ENCODE assay signal across 8 cellular contexts in genomic region chr10:4013651-4014085, GRCh38.
A peak's percentile ranks its signal among the peaks of the same experiment; 100 is the strongest.
DNase-seq lines count a peak whose midpoint lies in the region; ATAC-seq, FAIRE-seq and TF ChIP-seq lines count a peak whose summit lies in the region.

No MANE protein-coding gene starts in this region.

- H3K4me1 ChIP-seq in ascending aorta = no peaks in the 10 kb centered on the region
- no peaks in the 10 kb centered on the region for H3K4me1 ChIP-seq in HAP-1

- ATAC-seq in GM18867 (IDR thresholded peaks at IDR 0.05; ENCODE audit: unreplicated experiment) = peak; percentile 86
- ATAC-seq in HG02840 (IDR thresholded peaks at IDR 0.05; ENCODE audit: low FRiP score, unreplicated experiment) = peak; percentile 51
- peak; percentile 90 for ATAC-seq in activated CD8-positive, alpha-beta T cell treated with anti-CD3 and anti-CD28 coated beads for 36 hours

- no peak for TF ChIP-seq CTCF in activated CD8-positive, alpha-beta T cell treated with anti-CD3 and anti-CD28 coated beads for 36 hours (IDR thresholded peaks at IDR 0.05)
- TF ChIP-seq CTCF in ascending aorta (IDR thresholded peaks at IDR 0.05) = no peak
- no peak for TF ChIP-seq CTCF in D721Med (IDR thresholded peaks at IDR 0.05; ENCODE audit: insufficient read depth, missing control alignments)

- TF ChIP-seq POLR2A in erythroblast (IDR thresholded peaks at IDR 0.05; ENCODE audit: low read length) = no peak

- no peak overlapping the region for H3K4me3 Mint-ChIP-seq in activated CD8-positive, alpha-beta T cell treated with anti-CD3 and anti-CD28 coated beads for 36 hours

- peak; percentile 92 for DNase-seq in activated CD8-positive, alpha-beta T cell treated with anti-CD3 and anti-CD28 coated beads for 36 hours
- peak; percentile 20 to 52 (median 28) for DNase-seq in stimulated activated CD4-positive, alpha-beta T cell treated with anti-CD3 and anti-CD28 coated beads, Interleukin-1b, Interleukin-23, amount 100 ng/mL, for 24 hours (ENCODE audit: low read depth in 4 of 4, low spot score in 1 of 4)
- DNase-seq in ascending aorta (ENCODE audit: low spot score in 2 of 2) (no peak), D721Med (ENCODE audit: insufficient read length, low spot score) (no peak), HAP-1 (ENCODE audit: low spot score in 2 of 2) (no peak), erythroblast (lab: John Stamatoyannopoulos, UW) (no peak)

- in situ Hi-C loops in HAP-1 (cut with MboI; ENCODE audit: low sequenced_read_pairs) = no loop called here

- H3K27ac ChIP-seq in ascending aorta = no peak overlapping the region

- peaks cover 2% of the 10 kb centered on the region for H3K27me3 Mint-ChIP-seq in activated CD8-positive, alpha-beta T cell treated with anti-CD3 and anti-CD28 coated beads for 36 hours

- peaks cover 21% of the 10 kb centered on the region for H3K4me1 Mint-ChIP-seq in activated CD8-positive, alpha-beta T cell treated with anti-CD3 and anti-CD28 coated beads for 36 hours (ENCODE audit: low read depth)

- no peaks in the 10 kb centered on the region for H3K9me3 Mint-ChIP-seq in activated CD8-positive, alpha-beta T cell treated with anti-CD3 and anti-CD28 coated beads for 36 hours

- intact Hi-C loops in activated CD8-positive, alpha-beta T cell treated with anti-CD3 and anti-CD28 coated beads for 36 hours (cut with micrococcal nuclease) = no loop called here
- intact Hi-C loops in ascending aorta (cut with DNase I) = no loop called here

- POLR2A ChIA-PET in activated CD8-positive, alpha-beta T cell treated with anti-CD3 and anti-CD28 coated beads for 36 hours (lab: Charles Lee) = no interaction called here

- FAIRE-seq in D721Med (lab: Jason Lieb, UNC) = no peak

- CTCF ChIA-PET in activated CD8-positive, alpha-beta T cell treated with anti-CD3 and anti-CD28 coated beads for 36 hours (lab: Charles Lee) = no interaction called here

- no peaks in the 10 kb centered on the region for H3K36me3 Mint-ChIP-seq in activated CD8-positive, alpha-beta T cell treated with anti-CD3 and anti-CD28 coated beads for 36 hours (ENCODE audit: low read depth)

- H3K27ac Mint-ChIP-seq in activated CD8-positive, alpha-beta T cell treated with anti-CD3 and anti-CD28 coated beads for 36 hours = peak overlapping the region; percentile 60

- H3K4me3 ChIP-seq in ascending aorta = peak overlapping the region in 1 of 2 donors; percentile 7
- H3K4me3 ChIP-seq in HAP-1 = no peak overlapping the region

- no peaks in the 10 kb centered on the region for H3K27me3 ChIP-seq in ascending aorta
- H3K27me3 ChIP-seq in HAP-1 (ENCODE audit: low read depth) = no peaks in the 10 kb centered on the region

- H3K9me3 ChIP-seq in ascending aorta (no peaks in the 10 kb centered on the region), HAP-1 (no peaks in the 10 kb centered on the region)

- H3K36me3 ChIP-seq in ascending aorta = no peaks in the 10 kb centered on the region
- no peaks in the 10 kb centered on the region for H3K36me3 ChIP-seq in HAP-1 (replicated peaks)

Comparison
In these comparisons a context has a peak if more than half of its experiments do, and no peak if none do; other contexts are left out.
1. DNase-seq: peak in activated CD8-positive, alpha-beta T cell treated with anti-CD3 and anti-CD28 coated beads for 36 hours (single experiment) and stimulated activated CD4-positive, alpha-beta T cell treated with anti-CD3 and anti-CD28 coated beads, Interleukin-1b, Interleukin-23, amount 100 ng/mL, for 24 hours (4 of 4); none in ascending aorta (0 of 2), D721Med (single experiment), HAP-1 (0 of 2) and erythroblast (0 of 2).
2. Peak in every context shown above with its lines, with median percentiles within 50 percentile points of each other: ATAC-seq.